In the genomic region with DNA sequence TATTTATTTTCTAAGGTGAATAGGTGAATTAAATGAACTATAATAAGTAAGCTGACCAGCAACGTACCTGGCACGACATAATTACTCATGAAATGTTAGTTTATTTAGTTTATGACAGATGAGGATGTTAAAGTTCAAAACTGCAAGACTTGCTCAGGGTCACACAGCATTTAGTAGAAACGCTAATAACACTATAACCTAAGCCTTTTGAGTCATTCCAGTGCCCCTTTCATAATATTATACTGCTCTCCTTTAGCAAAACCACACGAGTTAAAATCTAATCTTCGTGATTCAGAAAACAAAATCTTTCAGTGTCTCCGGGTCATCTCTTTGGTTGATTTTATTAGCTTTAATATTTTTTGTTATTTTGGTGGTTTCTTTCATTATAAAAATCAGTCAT, we compare ENCODE assay signal across 15 cellular contexts.
"Had no signal": no experiment of that assay in that cellular context is flagged by ENCODE, and none has a peak within 500 bp of the region (broad histone marks: within the 10 kb centered on the region; RNA-seq: fewer than 3 reads in every experiment).

No MANE protein-coding gene starts in this region.

- H3K27me3 ChIP-seq: colonic mucosa, heart right ventricle, neutrophil had no signal

- DNase-seq: colonic mucosa; dermis blood vessel endothelial cell; endodermal cell; erythroblast; heart right ventricle; hypothalamus; kidney; mesendoderm; naive thymus-derived CD8-positive, alpha-beta T cell; right cardiac atrium; stimulated activated CD4-positive, alpha-beta T cell treated with anti-CD3 and anti-CD28 coated beads, Interleukin-2, amount 100 ng/mL, for 48 hours; stimulated activated naive CD4-positive, alpha-beta T cell treated with Interleukin-2 at 50 U/mL for 16 hours; trophoblast cell had no signal

- H3K36me3 ChIP-seq: colonic mucosa had no signal

- H3K9me3 ChIP-seq: colonic mucosa, neutrophil had no signal

- H3K27ac ChIP-seq: colonic mucosa, heart right ventricle, neutrophil had no signal

- H3K4me3 ChIP-seq: colonic mucosa, heart right ventricle, smooth muscle cell had no signal

- H3K4me1 ChIP-seq: colonic mucosa had no signal
